1 cellular context compared by ENCODE assay signal in the genomic region with DNA sequence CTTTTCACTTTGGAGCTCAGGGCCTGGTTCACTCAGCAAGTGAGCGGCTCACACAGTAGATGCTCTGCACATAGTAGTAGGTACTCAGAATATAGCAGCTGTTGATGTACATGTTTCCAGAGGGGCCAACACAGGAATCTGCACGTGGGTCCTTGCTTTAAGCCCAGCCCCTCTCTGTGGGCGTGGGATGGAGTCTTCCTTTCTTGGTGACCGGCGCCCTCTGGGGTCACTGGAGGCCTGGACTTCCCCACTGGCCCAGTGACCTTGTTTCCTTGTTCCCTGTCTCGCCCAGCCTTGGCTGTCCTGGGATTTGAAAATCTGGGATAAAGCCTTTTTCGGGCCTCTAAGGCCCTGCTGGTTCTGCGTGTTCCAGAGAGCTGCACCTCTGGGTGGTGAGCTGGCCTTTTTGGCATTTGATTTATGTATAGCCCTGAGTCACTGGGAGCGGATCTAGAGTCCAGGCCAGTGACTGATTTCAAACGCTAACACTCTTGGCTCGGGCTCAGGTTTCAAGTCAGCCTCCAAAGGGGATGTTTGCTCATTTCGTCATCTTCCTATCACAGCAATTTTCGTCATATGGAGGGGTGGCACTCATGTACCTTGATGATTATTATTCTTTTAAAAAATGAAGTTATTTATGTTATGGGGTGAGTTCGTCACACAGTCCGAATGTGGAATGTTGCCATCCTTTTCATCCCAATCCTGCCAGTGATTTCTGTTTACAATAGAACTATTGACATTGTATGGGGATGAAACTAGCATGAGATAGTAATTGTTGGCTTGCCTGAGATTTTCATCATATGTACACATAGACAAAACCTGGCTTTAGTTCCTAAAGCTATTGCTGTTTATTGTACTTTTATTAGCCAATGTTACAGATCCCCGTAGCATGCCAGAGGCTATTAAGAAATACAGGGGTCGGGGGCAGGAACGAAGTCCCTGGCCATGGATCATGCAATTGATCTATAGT.
A peak's percentile ranks its signal among the peaks of the same experiment; 100 is the strongest.
TF ChIP-seq lines count a peak whose summit lies in the region.

No MANE protein-coding gene starts in this region.

TF ChIP-seq in HepG2, 621 proteins besides CTCF, POLR2A, EP300 and RAD21 (continued from another document and continues in another):
- TF ChIP-seq ZBTB3 (CRISPR knock-in tag; IDR thresholded peaks at IDR 0.05; ENCODE audit: borderline replicate concordance, low read depth): peak; percentile 61; the same call in 1 of the 2 replicates
- TF ChIP-seq ZNF503 (CRISPR knock-in tag; IDR thresholded peaks at IDR 0.05): 0 out of 2 replicates have a peak, but pooled peaks have one; percentile 10
- TF ChIP-seq HNRNPH1 (optimal IDR thresholded peaks at IDR 0.05; ENCODE audit: low read depth, low read length): no peak
- TF ChIP-seq MZF1 (CRISPR knock-in tag; IDR thresholded peaks at IDR 0.05; ENCODE audit: borderline replicate concordance): no peak
- TF ChIP-seq BCL6 (CRISPR knock-in tag; IDR thresholded peaks at IDR 0.05): peak; percentile 62
- peak; percentile 47 for TF ChIP-seq RXRB (CRISPR knock-in tag; IDR thresholded peaks at IDR 0.05; ENCODE audit: borderline replicate concordance)
- peak; percentile 33; the same call in 1 of the 2 replicates for TF ChIP-seq SKIL (CRISPR knock-in tag; IDR thresholded peaks at IDR 0.05; ENCODE audit: borderline replicate concordance)
- no peak for TF ChIP-seq RARG (CRISPR knock-in tag; IDR thresholded peaks at IDR 0.05; ENCODE audit: low read depth)
- 0 out of 2 replicates have a peak, but pooled peaks have one; percentile 6 for TF ChIP-seq HNF4G (IDR thresholded peaks at IDR 0.05; ENCODE audit: borderline replicate concordance, low read depth, low read length)
- no peak for TF ChIP-seq HNF4G (CRISPR knock-in tag; IDR thresholded peaks at IDR 0.05; ENCODE audit: borderline replicate concordance, low read depth)
- TF ChIP-seq MXI1 (IDR thresholded peaks at IDR 0.05; ENCODE audit: borderline replicate concordance, low read depth, low read length): peak; percentile 61; the same call in 1 of the 3 replicates
- TF ChIP-seq ZNF619 (CRISPR knock-in tag; IDR thresholded peaks at IDR 0.05): no peak
- TF ChIP-seq MXD4 (CRISPR knock-in tag; IDR thresholded peaks at IDR 0.05): peak; percentile 80
- no peak for TF ChIP-seq ZFP41 (CRISPR knock-in tag; IDR thresholded peaks at IDR 0.05; ENCODE audit: borderline replicate concordance)
- TF ChIP-seq SUZ12 (IDR thresholded peaks at IDR 0.05; ENCODE audit: low read depth, low read length): no peak
- TF ChIP-seq, protein P1, sequence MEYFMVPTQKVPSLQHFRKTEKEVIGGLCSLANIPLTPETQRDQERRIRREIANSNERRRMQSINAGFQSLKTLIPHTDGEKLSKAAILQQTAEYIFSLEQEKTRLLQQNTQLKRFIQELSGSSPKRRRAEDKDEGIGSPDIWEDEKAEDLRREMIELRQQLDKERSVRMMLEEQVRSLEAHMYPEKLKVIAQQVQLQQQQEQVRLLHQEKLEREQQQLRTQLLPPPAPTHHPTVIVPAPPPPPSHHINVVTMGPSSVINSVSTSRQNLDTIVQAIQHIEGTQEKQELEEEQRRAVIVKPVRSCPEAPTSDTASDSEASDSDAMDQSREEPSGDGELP (IDR thresholded peaks at IDR 0.05; ENCODE audit: borderline replicate concordance, low read depth): peak; percentile 36; the same call in 1 of the 2 replicates
- TF ChIP-seq ZNF878 (CRISPR knock-in tag; IDR thresholded peaks at IDR 0.05): 0 out of 2 replicates have a peak, but pooled peaks have one; percentile 24
- TF ChIP-seq, protein P2, sequence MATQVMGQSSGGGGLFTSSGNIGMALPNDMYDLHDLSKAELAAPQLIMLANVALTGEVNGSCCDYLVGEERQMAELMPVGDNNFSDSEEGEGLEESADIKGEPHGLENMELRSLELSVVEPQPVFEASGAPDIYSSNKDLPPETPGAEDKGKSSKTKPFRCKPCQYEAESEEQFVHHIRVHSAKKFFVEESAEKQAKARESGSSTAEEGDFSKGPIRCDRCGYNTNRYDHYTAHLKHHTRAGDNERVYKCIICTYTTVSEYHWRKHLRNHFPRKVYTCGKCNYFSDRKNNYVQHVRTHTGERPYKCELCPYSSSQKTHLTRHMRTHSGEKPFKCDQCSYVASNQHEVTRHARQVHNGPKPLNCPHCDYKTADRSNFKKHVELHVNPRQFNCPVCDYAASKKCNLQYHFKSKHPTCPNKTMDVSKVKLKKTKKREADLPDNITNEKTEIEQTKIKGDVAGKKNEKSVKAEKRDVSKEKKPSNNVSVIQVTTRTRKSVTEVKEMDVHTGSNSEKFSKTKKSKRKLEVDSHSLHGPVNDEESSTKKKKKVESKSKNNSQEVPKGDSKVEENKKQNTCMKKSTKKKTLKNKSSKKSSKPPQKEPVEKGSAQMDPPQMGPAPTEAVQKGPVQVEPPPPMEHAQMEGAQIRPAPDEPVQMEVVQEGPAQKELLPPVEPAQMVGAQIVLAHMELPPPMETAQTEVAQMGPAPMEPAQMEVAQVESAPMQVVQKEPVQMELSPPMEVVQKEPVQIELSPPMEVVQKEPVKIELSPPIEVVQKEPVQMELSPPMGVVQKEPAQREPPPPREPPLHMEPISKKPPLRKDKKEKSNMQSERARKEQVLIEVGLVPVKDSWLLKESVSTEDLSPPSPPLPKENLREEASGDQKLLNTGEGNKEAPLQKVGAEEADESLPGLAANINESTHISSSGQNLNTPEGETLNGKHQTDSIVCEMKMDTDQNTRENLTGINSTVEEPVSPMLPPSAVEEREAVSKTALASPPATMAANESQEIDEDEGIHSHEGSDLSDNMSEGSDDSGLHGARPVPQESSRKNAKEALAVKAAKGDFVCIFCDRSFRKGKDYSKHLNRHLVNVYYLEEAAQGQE (IDR thresholded peaks at IDR 0.05; ENCODE audit: borderline replicate concordance in 1 of 2, low read depth in 1 of 2, low read length in 2 of 2): 0 out of 4 replicates have a peak, but pooled peaks of 1 of the 2 experiments have one; percentile 43
- no peak for TF ChIP-seq ZSCAN25 (CRISPR knock-in tag; IDR thresholded peaks at IDR 0.05)
- peak; percentile 71 for TF ChIP-seq MEIS1 (CRISPR knock-in tag; IDR thresholded peaks at IDR 0.05; ENCODE audit: borderline replicate concordance)
- no peak for TF ChIP-seq PHB2 (IDR thresholded peaks at IDR 0.05; ENCODE audit: partially characterized antibody)
- no peak for TF ChIP-seq CCAR2 (optimal IDR thresholded peaks at IDR 0.05; ENCODE audit: low read depth, low read length)
- TF ChIP-seq NCOA5 (CRISPR knock-in tag; IDR thresholded peaks at IDR 0.05): no peak
- peak; percentile 90 for TF ChIP-seq RXRA (CRISPR knock-in tag; IDR thresholded peaks at IDR 0.05)
- peak; percentile 77; the same call in 1 of the 2 replicates for TF ChIP-seq NFIC (IDR thresholded peaks at IDR 0.05; ENCODE audit: low read length)
- TF ChIP-seq ZNF607 (CRISPR knock-in tag; IDR thresholded peaks at IDR 0.05; ENCODE audit: borderline replicate concordance): peak; percentile 56; the same call in 1 of the 2 replicates
- TF ChIP-seq ZMYM3 (CRISPR knock-in tag; IDR thresholded peaks at IDR 0.05): peak; percentile 21; the same call in 1 of the 2 replicates
- TF ChIP-seq MED1 (CRISPR knock-in tag; IDR thresholded peaks at IDR 0.05): peak; percentile 78
- TF ChIP-seq, protein P3, sequence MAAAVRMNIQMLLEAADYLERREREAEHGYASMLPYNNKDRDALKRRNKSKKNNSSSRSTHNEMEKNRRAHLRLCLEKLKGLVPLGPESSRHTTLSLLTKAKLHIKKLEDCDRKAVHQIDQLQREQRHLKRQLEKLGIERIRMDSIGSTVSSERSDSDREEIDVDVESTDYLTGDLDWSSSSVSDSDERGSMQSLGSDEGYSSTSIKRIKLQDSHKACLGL (CRISPR knock-in tag; IDR thresholded peaks at IDR 0.05): peak; percentile 58; the same call in 1 of the 2 replicates
- TF ChIP-seq HHEX (CRISPR knock-in tag; IDR thresholded peaks at IDR 0.05): no peak
- TF ChIP-seq FOXA1 (IDR thresholded peaks at IDR 0.05): peak; percentile 88
- peak; percentile 88 for TF ChIP-seq FOXA1 (CRISPR knock-in tag; IDR thresholded peaks at IDR 0.05)
- TF ChIP-seq CBX5 (CRISPR knock-in tag; IDR thresholded peaks at IDR 0.05; ENCODE audit: borderline replicate concordance): peak; percentile 13; the same call in 1 of the 2 replicates
- TF ChIP-seq ZNF773 (CRISPR knock-in tag; IDR thresholded peaks at IDR 0.05; ENCODE audit: borderline replicate concordance): no peak
- TF ChIP-seq ZNF777 (CRISPR knock-in tag; IDR thresholded peaks at IDR 0.05): no peak
- no peak for TF ChIP-seq ZNF724P (CRISPR knock-in tag; IDR thresholded peaks at IDR 0.05; ENCODE audit: borderline replicate concordance)
- TF ChIP-seq SP4 (CRISPR knock-in tag; IDR thresholded peaks at IDR 0.05): no peak
- peak; percentile 38; the same call in 1 of the 2 replicates for TF ChIP-seq LCORL (IDR thresholded peaks at IDR 0.05)
- TF ChIP-seq LCORL (CRISPR knock-in tag; IDR thresholded peaks at IDR 0.05): peak; percentile 86
- peak; percentile 65 for TF ChIP-seq ZNF407 (CRISPR knock-in tag; IDR thresholded peaks at IDR 0.05; ENCODE audit: not compliant biosample characterization)
- TF ChIP-seq ZNF556 (CRISPR knock-in tag; IDR thresholded peaks at IDR 0.05; ENCODE audit: borderline replicate concordance): peak; percentile 21; the same call in 1 of the 2 replicates
- TF ChIP-seq NFYC (CRISPR knock-in tag; IDR thresholded peaks at IDR 0.05): peak; percentile 33
- TF ChIP-seq MIXL1 (CRISPR knock-in tag; IDR thresholded peaks at IDR 0.05): peak; percentile 20; the same call in 1 of the 2 replicates
- peak; percentile 89 for TF ChIP-seq CEBPB (IDR thresholded peaks at IDR 0.05; ENCODE audit: borderline replicate concordance, low read depth, low read length)
